ENCODE assay signal across 11 cellular contexts in genomic region chr12:17370-18340, GRCh38. TPM values are rescaled to one million over a fixed set of nuclear protein-coding genes. Genes with fewer than 3 reads are reported as not detected.
DNase-seq lines count a peak whose midpoint lies in the region; ATAC-seq and TF ChIP-seq lines count a peak whose summit lies in the region.
"Not testable (repeated sequence)": the region's sequence is repeated elsewhere in the genome, so short reads cannot be mapped to it uniquely, and the experiment has no call there.
"Had no signal": no experiment of that assay in that cellular context is flagged by ENCODE, and none has a peak within 500 bp of the region (broad histone marks: within the 10 kb centered on the region; RNA-seq: fewer than 3 reads in every experiment).

No MANE protein-coding gene starts in this region.

- TF ChIP-seq CTCF in right lobe of liver (IDR thresholded peaks at IDR 0.05); osteocyte (IDR thresholded peaks at IDR 0.05); testis (IDR thresholded peaks at IDR 0.05): not testable (repeated sequence)

- not testable (repeated sequence) for H3K27ac ChIP-seq in right lobe of liver, testis

- peaks cover 17% of the 10 kb centered on the region for H3K4me1 Mint-ChIP-seq in activated CD4-positive, alpha-beta T cell treated with anti-CD3 and anti-CD28 coated beads, Interleukin-2, amount 10 ng/mL, durations not matched to agents 24 days and 14 days
- H3K4me1 Mint-ChIP-seq in osteocyte (ENCODE audit: unreplicated experiment), result not testable (repeated sequence)

- not testable (repeated sequence) for H3K27ac Mint-ChIP-seq in activated CD4-positive, alpha-beta T cell treated with anti-CD3 and anti-CD28 coated beads, Interleukin-2, amount 10 ng/mL, durations not matched to agents 24 days and 14 days; osteocyte (ENCODE audit: unreplicated experiment)

- not testable (repeated sequence) for H3K4me3 Mint-ChIP-seq in activated CD4-positive, alpha-beta T cell treated with anti-CD3 and anti-CD28 coated beads, Interleukin-2, amount 10 ng/mL, durations not matched to agents 24 days and 14 days; osteocyte (ENCODE audit: unreplicated experiment)

- H3K27me3 Mint-ChIP-seq in activated CD4-positive, alpha-beta T cell treated with anti-CD3 and anti-CD28 coated beads, Interleukin-2, amount 10 ng/mL, durations not matched to agents 24 days and 14 days; osteocyte (ENCODE audit: unreplicated experiment): not testable (repeated sequence)

- TF ChIP-seq POLR2A in right lobe of liver (IDR thresholded peaks at IDR 0.05); testis (IDR thresholded peaks at IDR 0.05): not testable (repeated sequence)

- WGBS in right lobe of liver (ENCODE audit: insufficient coverage, low coverage, low lambda C conversion rate, missing lambda C conversion rate), result 100% methylated on average over 6 of the region's 23 CpGs
- WGBS in testis, 2 donors, result 95 to 96% methylated on average over 3 to 12 of the region's 23 CpGs

- DNase-seq in activated CD4-positive, alpha-beta T cell treated with anti-CD3 and anti-CD28 coated beads, Interleukin-2, amount 10 ng/mL, durations not matched to agents 24 days and 14 days, result peak; percentile 52
- DNase-seq in Right ventricle myocardium inferior (ENCODE audit: missing footprints) (peak; percentile 13), right lobe of liver (peak in 2 of 3 donors; percentile 39 to 54), osteocyte (ENCODE audit: extremely low spot score, unreplicated experiment) (peak; percentile 84), testis (peak; percentile 8)

- H3K27me3 ChIP-seq in right lobe of liver, testis: not testable (repeated sequence)

- not testable (repeated sequence) for H3K36me3 ChIP-seq in right lobe of liver; testis (ENCODE audit: low read depth, missing control alignments)

- H3K9me3 ChIP-seq in right lobe of liver, testis: not testable (repeated sequence)

- not testable (repeated sequence) for H3K4me1 ChIP-seq in right lobe of liver, testis

- ATAC-seq in Right ventricle myocardium inferior, right lobe of liver: not testable (repeated sequence)

- H3K9me3 Mint-ChIP-seq in activated CD4-positive, alpha-beta T cell treated with anti-CD3 and anti-CD28 coated beads, Interleukin-2, amount 10 ng/mL, durations not matched to agents 24 days and 14 days; osteocyte (ENCODE audit: unreplicated experiment): not testable (repeated sequence)

- not testable (repeated sequence) for H3K4me3 ChIP-seq in right lobe of liver, testis

- H3K36me3 Mint-ChIP-seq in activated CD4-positive, alpha-beta T cell treated with anti-CD3 and anti-CD28 coated beads, Interleukin-2, amount 10 ng/mL, durations not matched to agents 24 days and 14 days (ENCODE audit: low read depth), result peaks cover 18% of the 10 kb centered on the region
- peaks cover 14% of the 10 kb centered on the region for H3K36me3 Mint-ChIP-seq in osteocyte (ENCODE audit: unreplicated experiment)

- intact Hi-C loops in activated CD4-positive, alpha-beta T cell treated with anti-CD3 and anti-CD28 coated beads, Interleukin-2, amount 10 ng/mL, durations not matched to agents 24 days and 14 days (cut with micrococcal nuclease); Right ventricle myocardium inferior (cut with DNase I); right lobe of liver (cut with DNase I); testis (cut with DNase I; ENCODE audit: low total_unique reads): not testable (repeated sequence)

RNA-seq across cellular contexts. Expression of gene IQSEC3, which starts 48.9 kb away (rescaled TPM):
- total RNA-seq in activated CD4-positive, alpha-beta T cell treated with anti-CD3 and anti-CD28 coated beads, Interleukin-2, amount 10 ng/mL, durations not matched to agents 24 days and 14 days, result 0.05 and 0.21 TPM in 2 replicates
- total RNA-seq in Right ventricle myocardium inferior (2.3 TPM), right lobe of liver (under 1 TPM in 5 of 6 experiments, not detected in 1; 0.05 to 0.64 (median 0.15) TPM), osteocyte (0.37 and 0.56 TPM in 2 replicates), testis (10 to 100 TPM in 1 of 2 donors, 1 to 10 TPM in 1; 3.9 to 12.2 TPM)
- polyA plus RNA-seq in testis (ENCODE audit: insufficient read depth, low read depth, low replicate concordance), result 4.5 TPM
- total RNA-seq: A673, G401, GM12878 had no signal
- polyA plus RNA-seq: CD14-positive monocyte; CD4-positive, alpha-beta memory T cell; CD8-positive, alpha-beta memory T cell; GM12878 had no signal

Comparison
In these comparisons a context has a peak if more than half of its experiments do, and no peak if none do; other contexts are left out.
1. DNase-seq: peak in every context shown above with its lines; median percentile 84 in osteocyte; 52 in activated CD4-positive, alpha-beta T cell treated with anti-CD3 and anti-CD28 coated beads, Interleukin-2, amount 10 ng/mL, durations not matched to agents 24 days and 14 days; 46 in right lobe of liver; 13 in Right ventricle myocardium inferior; 8 in testis.